ENCODE assay signal across 24 cellular contexts in genomic region chr16:55778718-55779117, GRCh38. TPM values are rescaled to one million over a fixed set of nuclear protein-coding genes. Genes with fewer than 3 reads are reported as not detected.
"Had no signal": no experiment of that assay in that cellular context is flagged by ENCODE, and none has a peak within 500 bp of the region (broad histone marks: within the 10 kb centered on the region; RNA-seq: fewer than 3 reads in every experiment).

No MANE protein-coding gene starts in this region.

- H3K36me3 ChIP-seq: gastroesophageal sphincter, neural progenitor cell, ovary, prostate gland, stomach, thoracic aorta, transverse colon had no signal

- H3K9me3 Mint-ChIP-seq: natural killer cell treated with Interleukin-12 subunit alpha and Interleukin-12 subunit beta and Interleukin-15 and Interleukin-18, amount 100 ng/mL, for 72 hours had no signal

- FAIRE-seq: endometrium had no signal

- H3K4me3 ChIP-seq: gastroesophageal sphincter, lung, neural progenitor cell, ovary, prostate gland, stomach, thoracic aorta, transverse colon had no signal

- H3K4me3 Mint-ChIP-seq: natural killer cell treated with Interleukin-12 subunit alpha and Interleukin-12 subunit beta and Interleukin-15 and Interleukin-18, amount 100 ng/mL, for 72 hours; neural progenitor cell had no signal

- H3K27me3 ChIP-seq: neural progenitor cell, ovary, transverse colon had no signal

- H3K9me3 ChIP-seq: gastroesophageal sphincter, ovary, prostate gland, stomach, thoracic aorta, transverse colon had no signal

- H3K4me1 ChIP-seq: gastroesophageal sphincter, neural progenitor cell, prostate gland, stomach, transverse colon had no signal

- H3K27ac ChIP-seq: gastroesophageal sphincter, neural progenitor cell, ovary, prostate gland, stomach, thoracic aorta, transverse colon had no signal

- H3K27ac Mint-ChIP-seq: natural killer cell treated with Interleukin-12 subunit alpha and Interleukin-12 subunit beta and Interleukin-15 and Interleukin-18, amount 100 ng/mL, for 72 hours; neural progenitor cell had no signal

- H3K36me3 Mint-ChIP-seq: natural killer cell treated with Interleukin-12 subunit alpha and Interleukin-12 subunit beta and Interleukin-15 and Interleukin-18, amount 100 ng/mL, for 72 hours; neural progenitor cell had no signal

- H3K4me1 Mint-ChIP-seq: neural progenitor cell had no signal

- DNase-seq: effector memory CD4-positive, alpha-beta T cell; left colon; left ventricle myocardium superior; mesenchymal stem cell; midbrain; nucleus accumbens; ovary; retina; stimulated activated CD4-positive, alpha-beta T cell treated with anti-CD3 and anti-CD28 coated beads, Interleukin-2, amount 100 ng/mL, for 24 hours; stimulated activated CD4-positive, alpha-beta T cell treated with anti-CD3 and anti-CD28 coated beads, Interleukin-4, amount 100 ng/mL, for 4 hours; stimulated activated naive CD4-positive, alpha-beta T cell; stomach; substantia nigra; transverse colon had no signal

- ATAC-seq: esophagus mucosa; gastroesophageal sphincter; left colon; left ventricle myocardium superior; natural killer cell treated with Interleukin-12 subunit alpha and Interleukin-12 subunit beta and Interleukin-15 and Interleukin-18, amount 100 ng/mL, for 72 hours; sciatic nerve had no signal

RNA-seq across cellular contexts. Expression of gene CES1, which starts 54.2 kb away (rescaled TPM):
- total RNA-seq: kidney epithelial cell had no signal
